Comparison of ENCODE assay signal across 21 cellular contexts in genomic region chr11:75849917-75850316, GRCh38. TPM values are rescaled to one million over a fixed set of nuclear protein-coding genes. Genes with fewer than 3 reads are reported as not detected.
DNase-seq lines count a peak whose midpoint lies in the region; ATAC-seq and TF ChIP-seq lines count a peak whose summit lies in the region.
"Had no signal": no experiment of that assay in that cellular context is flagged by ENCODE, and none has a peak within 500 bp of the region (broad histone marks: within the 10 kb centered on the region; RNA-seq: fewer than 3 reads in every experiment).

No MANE protein-coding gene starts in this region.

- no peaks in the 10 kb centered on the region for H3K27me3 Mint-ChIP-seq in natural killer cell (ENCODE audit: low read depth in 2 of 2)
- H3K27me3 Mint-ChIP-seq in natural killer cell treated with Interleukin-12 subunit alpha and Interleukin-12 subunit beta and Interleukin-15 and Interleukin-18, amount 100 ng/mL, for 72 hours = no peaks in the 10 kb centered on the region
- no peaks in the 10 kb centered on the region for H3K27me3 Mint-ChIP-seq in naive thymus-derived CD8-positive, alpha-beta T cell
- H3K27me3 Mint-ChIP-seq: activated naive CD8-positive, alpha-beta T cell treated with anti-CD3 and anti-CD28 coated beads, Interleukin-2, amount 50 U/mL, for 24 hours had no signal

- peak overlapping the region; percentile 58 to 84 for H3K27ac Mint-ChIP-seq in natural killer cell
- H3K27ac Mint-ChIP-seq in natural killer cell treated with Interleukin-12 subunit alpha and Interleukin-12 subunit beta and Interleukin-15 and Interleukin-18, amount 100 ng/mL, for 72 hours = no peak overlapping the region
- H3K27ac Mint-ChIP-seq in naive thymus-derived CD8-positive, alpha-beta T cell = peak overlapping the region in 3 of 10 donors; percentile 6 to 58 (median 37)
- H3K27ac Mint-ChIP-seq: activated naive CD8-positive, alpha-beta T cell treated with anti-CD3 and anti-CD28 coated beads, Interleukin-2, amount 50 U/mL, for 24 hours had no signal

- no peaks in the 10 kb centered on the region for H3K27me3 ChIP-seq in uterus
- H3K27me3 ChIP-seq: left lung had no signal

- no peak for TF ChIP-seq POLR2A in uterus (IDR thresholded peaks at IDR 0.05)

- peak overlapping the region; percentile 44 to 56 for H3K27ac ChIP-seq in uterus

- no peak for ATAC-seq in natural killer cell
- ATAC-seq in natural killer cell treated with Interleukin-12 subunit alpha and Interleukin-12 subunit beta and Interleukin-15 and Interleukin-18, amount 100 ng/mL, for 72 hours = no peak
- no peak for ATAC-seq in GM18498 (IDR thresholded peaks at IDR 0.05; ENCODE audit: unreplicated experiment)
- no peak for ATAC-seq in naive thymus-derived CD8-positive, alpha-beta T cell
- ATAC-seq: activated naive CD8-positive, alpha-beta T cell treated with anti-CD3 and anti-CD28 coated beads, Interleukin-2, amount 50 U/mL, for 24 hours; HepG2 had no signal

- no peaks in the 10 kb centered on the region for H3K9me3 ChIP-seq in uterus
- H3K9me3 ChIP-seq: HAP-1, left lung had no signal

- POLR2A ChIA-PET in naive thymus-derived CD8-positive, alpha-beta T cell (lab: Charles Lee) = no interaction called here

- no peaks in the 10 kb centered on the region for H3K9me3 Mint-ChIP-seq in natural killer cell
- H3K9me3 Mint-ChIP-seq in natural killer cell treated with Interleukin-12 subunit alpha and Interleukin-12 subunit beta and Interleukin-15 and Interleukin-18, amount 100 ng/mL, for 72 hours = no peaks in the 10 kb centered on the region
- no peaks in the 10 kb centered on the region for H3K9me3 Mint-ChIP-seq in naive thymus-derived CD8-positive, alpha-beta T cell
- H3K9me3 Mint-ChIP-seq: CD14-positive monocyte, nephron had no signal

- H3K4me1 Mint-ChIP-seq in natural killer cell = peaks cover 24 to 31% of the 10 kb centered on the region in 2 donors
- H3K4me1 Mint-ChIP-seq in natural killer cell treated with Interleukin-12 subunit alpha and Interleukin-12 subunit beta and Interleukin-15 and Interleukin-18, amount 100 ng/mL, for 72 hours (ENCODE audit: low read depth in 2 of 2) = peaks cover 16 to 20% of the 10 kb centered on the region in 2 donors
- H3K4me1 Mint-ChIP-seq in naive thymus-derived CD8-positive, alpha-beta T cell = peaks cover 9 to 49% (median 26%) of the 10 kb centered on the region in 4 donors

- intact Hi-C loops in natural killer cell (cut with micrococcal nuclease) = no loop called here
- intact Hi-C loops in uterus (cut with DNase I; ENCODE audit: low total_unique reads) = no loop called here

- H3K36me3 Mint-ChIP-seq in natural killer cell = no peaks in the 10 kb centered on the region
- no peaks in the 10 kb centered on the region for H3K36me3 Mint-ChIP-seq in natural killer cell treated with Interleukin-12 subunit alpha and Interleukin-12 subunit beta and Interleukin-15 and Interleukin-18, amount 100 ng/mL, for 72 hours
- peaks cover 0 to 25% (median 8%) of the 10 kb centered on the region in 3 donors for H3K36me3 Mint-ChIP-seq in naive thymus-derived CD8-positive, alpha-beta T cell

- H3K36me3 ChIP-seq in uterus = no peaks in the 10 kb centered on the region
- H3K36me3 ChIP-seq: HAP-1 had no signal

- peaks cover 4 to 6% of the 10 kb centered on the region in 2 donors for H3K4me1 ChIP-seq in uterus

- DNase-seq in natural killer cell = no peak
- no peak for DNase-seq in natural killer cell treated with Interleukin-12 subunit alpha and Interleukin-12 subunit beta and Interleukin-15 and Interleukin-18, amount 100 ng/mL, for 72 hours (ENCODE audit: low spot score)
- DNase-seq in RKO (ENCODE audit: low spot score) = peak; percentile 11
- peak; percentile 17 for DNase-seq in cerebellar cortex (ENCODE audit: low spot score)
- no peak for DNase-seq in uterus
- DNase-seq in naive thymus-derived CD8-positive, alpha-beta T cell = no peak
- DNase-seq in NCI-H2029 treated with DMSO at 0.1 percent for 48 hours (lab: John Stamatoyannopoulos, UW) = no peak
- DNase-seq: activated CD8-positive, alpha-beta memory T cell treated with anti-CD3 and anti-CD28 coated beads for 24 hours; activated gamma-delta T cell treated with Interleukin-2 at 50 U/mL for 16 hours; activated naive CD8-positive, alpha-beta T cell treated with anti-CD3 and anti-CD28 coated beads, Interleukin-2, amount 50 U/mL, for 24 hours; left lung; NCI-H1048; NCI-H1694; NCI-H510A treated with DMSO at 0.1 percent for 48 hours; small intestine had no signal

- H3K4me3 Mint-ChIP-seq in natural killer cell = no peak overlapping the region
- H3K4me3 Mint-ChIP-seq in natural killer cell treated with Interleukin-12 subunit alpha and Interleukin-12 subunit beta and Interleukin-15 and Interleukin-18, amount 100 ng/mL, for 72 hours = no peak overlapping the region
- H3K4me3 Mint-ChIP-seq in naive thymus-derived CD8-positive, alpha-beta T cell = no peak overlapping the region
- H3K4me3 Mint-ChIP-seq: activated naive CD8-positive, alpha-beta T cell treated with anti-CD3 and anti-CD28 coated beads, Interleukin-2, amount 50 U/mL, for 24 hours; CD14-positive monocyte; mesothelial cell of epicardium; nephron had no signal

- no peak for TF ChIP-seq CTCF in natural killer cell (IDR thresholded peaks at IDR 0.05)
- TF ChIP-seq CTCF in uterus (IDR thresholded peaks at IDR 0.05) = no peak

- H3K4me3 ChIP-seq in uterus = no peak overlapping the region
- H3K4me3 ChIP-seq: HAP-1, left lung had no signal

RNA-seq across cellular contexts. Expression of gene UVRAG, which starts 34.9 kb away (rescaled TPM):
- 10 to 100 TPM; 39.9 to 52.5 (median 41.4) TPM for total RNA-seq in natural killer cell
- 10 to 100 TPM; 16.6 to 29.9 TPM for total RNA-seq in natural killer cell treated with Interleukin-12 subunit alpha and Interleukin-12 subunit beta and Interleukin-15 and Interleukin-18, amount 100 ng/mL, for 72 hours
- 10 to 100 TPM; 14.9 to 42.9 (median 26.4) TPM for total RNA-seq in uterus
- total RNA-seq in naive thymus-derived CD8-positive, alpha-beta T cell = 10 to 100 TPM; 20.2 to 22.3 TPM
- polyA plus RNA-seq in naive thymus-derived CD8-positive, alpha-beta T cell = 10 to 100 TPM in 2 of 3 donors, 1 to 10 TPM in 1; 8.9 to 12.6 (median 10.4) TPM

Comparison
In these comparisons a context has a peak if more than half of its experiments do, and no peak if none do; other contexts are left out.
1. H3K27ac Mint-ChIP-seq: peak in natural killer cell (2 of 2); none in natural killer cell treated with Interleukin-12 subunit alpha and Interleukin-12 subunit beta and Interleukin-15 and Interleukin-18, amount 100 ng/mL, for 72 hours (0 of 2).
2. DNase-seq: peak in RKO (single experiment) and cerebellar cortex (single experiment); none in natural killer cell (single experiment), natural killer cell treated with Interleukin-12 subunit alpha and Interleukin-12 subunit beta and Interleukin-15 and Interleukin-18, amount 100 ng/mL, for 72 hours (single experiment), uterus (0 of 2), naive thymus-derived CD8-positive, alpha-beta T cell (0 of 10) and NCI-H2029 treated with DMSO at 0.1 percent for 48 hours (single experiment).